3 cellular contexts compared by ENCODE assay signal in genomic region chr22:22293436-22293835, GRCh38. TPM values are rescaled to one million over a fixed set of nuclear protein-coding genes. Genes with fewer than 3 reads are reported as not detected.
"Had no signal": no experiment of that assay in that cellular context is flagged by ENCODE, and none has a peak within 500 bp of the region (broad histone marks: within the 10 kb centered on the region; RNA-seq: fewer than 3 reads in every experiment).

No MANE protein-coding gene starts in this region.

RNA-seq across cellular contexts. Expression of gene VPREB1, which starts 48.9 kb away (rescaled TPM):
- total RNA-seq: LHCN-M2, M059J, MCF 10A had no signal
